ENCODE assay signal across 1 cellular context in the genomic region with DNA sequence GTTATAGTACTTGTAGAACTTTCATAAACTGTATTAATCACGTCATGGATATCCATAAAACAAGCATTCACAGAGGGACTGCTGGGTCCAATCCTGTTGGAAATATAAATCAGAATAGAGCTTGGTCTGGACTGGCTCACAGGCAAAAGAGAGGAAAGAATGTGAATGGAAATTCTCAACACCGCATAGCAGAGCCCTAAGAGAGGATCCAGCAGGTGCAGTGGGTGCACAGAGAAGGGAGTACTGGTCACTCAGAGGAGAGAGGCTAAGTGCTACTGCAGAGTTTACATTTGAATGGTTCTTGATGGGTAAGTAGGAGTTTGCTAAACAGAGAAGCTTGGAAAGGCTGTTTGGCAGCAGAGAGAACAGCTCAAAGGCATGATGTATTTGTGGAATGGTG.
TF ChIP-seq lines count a peak whose summit lies in the region.

No MANE protein-coding gene starts in this region.

TF ChIP-seq in GM23338, 12 proteins besides CTCF, POLR2A, EP300 and RAD21 (continued from another document):
- TF ChIP-seq, protein P1, sequence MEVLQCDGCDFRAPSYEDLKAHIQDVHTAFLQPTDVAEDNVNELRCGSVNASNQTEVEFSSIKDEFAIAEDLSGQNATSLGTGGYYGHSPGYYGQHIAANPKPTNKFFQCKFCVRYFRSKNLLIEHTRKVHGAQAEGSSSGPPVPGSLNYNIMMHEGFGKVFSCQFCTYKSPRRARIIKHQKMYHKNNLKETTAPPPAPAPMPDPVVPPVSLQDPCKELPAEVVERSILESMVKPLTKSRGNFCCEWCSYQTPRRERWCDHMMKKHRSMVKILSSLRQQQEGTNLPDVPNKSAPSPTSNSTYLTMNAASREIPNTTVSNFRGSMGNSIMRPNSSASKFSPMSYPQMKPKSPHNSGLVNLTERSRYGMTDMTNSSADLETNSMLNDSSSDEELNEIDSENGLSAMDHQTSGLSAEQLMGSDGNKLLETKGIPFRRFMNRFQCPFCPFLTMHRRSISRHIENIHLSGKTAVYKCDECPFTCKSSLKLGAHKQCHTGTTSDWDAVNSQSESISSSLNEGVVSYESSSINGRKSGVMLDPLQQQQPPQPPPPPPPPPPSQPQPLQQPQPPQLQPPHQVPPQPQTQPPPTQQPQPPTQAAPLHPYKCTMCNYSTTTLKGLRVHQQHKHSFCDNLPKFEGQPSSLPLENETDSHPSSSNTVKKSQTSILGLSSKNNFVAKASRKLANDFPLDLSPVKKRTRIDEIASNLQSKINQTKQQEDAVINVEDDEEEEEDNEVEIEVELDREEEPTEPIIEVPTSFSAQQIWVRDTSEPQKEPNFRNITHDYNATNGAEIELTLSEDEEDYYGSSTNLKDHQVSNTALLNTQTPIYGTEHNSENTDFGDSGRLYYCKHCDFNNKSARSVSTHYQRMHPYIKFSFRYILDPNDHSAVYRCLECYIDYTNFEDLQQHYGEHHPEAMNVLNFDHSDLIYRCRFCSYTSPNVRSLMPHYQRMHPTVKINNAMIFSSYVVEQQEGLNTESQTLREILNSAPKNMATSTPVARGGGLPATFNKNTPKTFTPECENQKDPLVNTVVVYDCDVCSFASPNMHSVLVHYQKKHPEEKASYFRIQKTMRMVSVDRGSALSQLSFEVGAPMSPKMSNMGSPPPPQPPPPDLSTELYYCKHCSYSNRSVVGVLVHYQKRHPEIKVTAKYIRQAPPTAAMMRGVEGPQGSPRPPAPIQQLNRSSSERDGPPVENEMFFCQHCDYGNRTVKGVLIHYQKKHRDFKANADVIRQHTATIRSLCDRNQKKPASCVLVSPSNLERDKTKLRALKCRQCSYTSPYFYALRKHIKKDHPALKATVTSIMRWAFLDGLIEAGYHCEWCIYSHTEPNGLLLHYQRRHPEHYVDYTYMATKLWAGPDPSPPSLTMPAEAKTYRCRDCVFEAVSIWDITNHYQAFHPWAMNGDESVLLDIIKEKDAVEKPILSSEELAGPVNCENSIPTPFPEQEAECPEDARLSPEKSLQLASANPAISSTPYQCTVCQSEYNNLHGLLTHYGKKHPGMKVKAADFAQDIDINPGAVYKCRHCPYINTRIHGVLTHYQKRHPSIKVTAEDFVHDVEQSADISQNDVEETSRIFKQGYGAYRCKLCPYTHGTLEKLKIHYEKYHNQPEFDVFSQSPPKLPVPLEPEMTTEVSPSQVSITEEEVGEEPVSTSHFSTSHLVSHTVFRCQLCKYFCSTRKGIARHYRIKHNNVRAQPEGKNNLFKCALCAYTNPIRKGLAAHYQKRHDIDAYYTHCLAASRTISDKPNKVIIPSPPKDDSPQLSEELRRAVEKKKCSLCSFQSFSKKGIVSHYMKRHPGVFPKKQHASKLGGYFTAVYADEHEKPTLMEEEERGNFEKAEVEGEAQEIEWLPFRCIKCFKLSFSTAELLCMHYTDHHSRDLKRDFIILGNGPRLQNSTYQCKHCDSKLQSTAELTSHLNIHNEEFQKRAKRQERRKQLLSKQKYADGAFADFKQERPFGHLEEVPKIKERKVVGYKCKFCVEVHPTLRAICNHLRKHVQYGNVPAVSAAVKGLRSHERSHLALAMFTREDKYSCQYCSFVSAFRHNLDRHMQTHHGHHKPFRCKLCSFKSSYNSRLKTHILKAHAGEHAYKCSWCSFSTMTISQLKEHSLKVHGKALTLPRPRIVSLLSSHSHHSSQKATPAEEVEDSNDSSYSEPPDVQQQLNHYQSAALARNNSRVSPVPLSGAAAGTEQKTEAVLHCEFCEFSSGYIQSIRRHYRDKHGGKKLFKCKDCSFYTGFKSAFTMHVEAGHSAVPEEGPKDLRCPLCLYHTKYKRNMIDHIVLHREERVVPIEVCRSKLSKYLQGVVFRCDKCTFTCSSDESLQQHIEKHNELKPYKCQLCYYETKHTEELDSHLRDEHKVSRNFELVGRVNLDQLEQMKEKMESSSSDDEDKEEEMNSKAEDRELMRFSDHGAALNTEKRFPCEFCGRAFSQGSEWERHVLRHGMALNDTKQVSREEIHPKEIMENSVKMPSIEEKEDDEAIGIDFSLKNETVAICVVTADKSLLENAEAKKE (CRISPR knock-in tag; IDR thresholded peaks at IDR 0.05), result no peak
- no peak for TF ChIP-seq EZH2 (IDR thresholded peaks at IDR 0.05; ENCODE audit: low read depth, unreplicated experiment)
- TF ChIP-seq STAT1 (IDR thresholded peaks at IDR 0.05; ENCODE audit: unreplicated experiment), result no peak
